In genomic region chr12:92049403-92049802, GRCh38 we compare ENCODE assay signal across 14 cellular contexts.
DNase-seq lines count a peak whose midpoint lies in the region; ATAC-seq, FAIRE-seq and TF ChIP-seq lines count a peak whose summit lies in the region.
"Had no signal": no experiment of that assay in that cellular context is flagged by ENCODE, and none has a peak within 500 bp of the region (broad histone marks: within the 10 kb centered on the region; RNA-seq: fewer than 3 reads in every experiment).

No MANE protein-coding gene starts in this region.

- no peak overlapping the region for H3K4me3 Mint-ChIP-seq in GM23338
- H3K4me3 Mint-ChIP-seq: activated CD8-positive, alpha-beta memory T cell treated with anti-CD3 and anti-CD28 coated beads, Interleukin-2, amount 10 ng/mL, durations not matched to agents 7 days and 5 days had no signal

- TF ChIP-seq RAD21 in HepG2 (CRISPR knock-in tag; IDR thresholded peaks at IDR 0.05): no peak

- no peak overlapping the region for H3K27ac ChIP-seq in HepG2 (ENCODE audit: extremely low read length, insufficient read depth, low read length)
- no peak overlapping the region for H3K27ac ChIP-seq in GM23338 (ENCODE audit: low read depth)
- no peak overlapping the region for H3K27ac ChIP-seq in right lobe of liver
- H3K27ac ChIP-seq: skin epidermis had no signal

- peaks cover 8% of the 10 kb centered on the region for H3K4me1 Mint-ChIP-seq in GM23338

- 0 out of 2 replicates have a peak, but pooled peaks cover 3% of the 10 kb centered on the region for H3K9me2 ChIP-seq in GM23338 (ENCODE audit: insufficient read depth)

- no peaks in the 10 kb centered on the region for H3F3A ChIP-seq in GM23338 (replicated peaks; ENCODE audit: low read depth)

- H3K9me3 ChIP-seq in HepG2 (ENCODE audit: low read length) (no peaks in the 10 kb centered on the region), right lobe of liver (no peaks in the 10 kb centered on the region)

- no peak for FAIRE-seq in HepG2 (lab: Jason Lieb, UNC)
- FAIRE-seq: A204.1 had no signal

- CTCF ChIA-PET in HepG2 (lab: Yijun Ruan, JAX; ENCODE audit: low intra/inter-chr PET ratio, low total read pairs): no interaction called here

- no peaks in the 10 kb centered on the region for H3K36me3 Mint-ChIP-seq in GM23338 (ENCODE audit: low read depth)

- TF ChIP-seq CTCF in HepG2 (CRISPR knock-in tag; IDR thresholded peaks at IDR 0.05): no peak
- TF ChIP-seq CTCF in GM23338 (conservative IDR thresholded peaks at IDR 0.05; ENCODE audit: low read depth in 2 of 2): no peak
- TF ChIP-seq CTCF in right lobe of liver (IDR thresholded peaks at IDR 0.05): no peak

- H3K27me3 Mint-ChIP-seq in GM23338 (ENCODE audit: insufficient read depth, low read depth, poor library complexity): no peaks in the 10 kb centered on the region
- H3K27me3 Mint-ChIP-seq: activated CD8-positive, alpha-beta memory T cell treated with anti-CD3 and anti-CD28 coated beads, Interleukin-2, amount 10 ng/mL, durations not matched to agents 7 days and 5 days; naive thymus-derived CD4-positive, alpha-beta T cell had no signal

- BruUV-seq in HepG2 (replicated peaks; lab: Mats Ljungman, UMichigan): no TSS peak

- peak; percentile 13 for ATAC-seq in left ventricle myocardium superior
- ATAC-seq in Right ventricle myocardium superior (ENCODE audit: poor library complexity): no peak
- peak; percentile 82 for ATAC-seq in HG02588 (IDR thresholded peaks at IDR 0.05; ENCODE audit: unreplicated experiment)
- peak; percentile 72 for ATAC-seq in HG03354 (IDR thresholded peaks at IDR 0.05; ENCODE audit: poor library complexity, severe bottlenecking, unreplicated experiment)
- ATAC-seq in HepG2: no peak
- no peak for ATAC-seq in GM23338
- ATAC-seq in right lobe of liver: no peak
- ATAC-seq: activated CD8-positive, alpha-beta memory T cell treated with anti-CD3 and anti-CD28 coated beads, Interleukin-2, amount 10 ng/mL, durations not matched to agents 7 days and 5 days; naive thymus-derived CD4-positive, alpha-beta T cell had no signal

- no peak for TF ChIP-seq POLR2A in HepG2 (IDR thresholded peaks at IDR 0.05; ENCODE audit: insufficient read depth in 1 of 2, low read depth in 2 of 2, low read length in 2 of 2)
- no peak for TF ChIP-seq POLR2A in right lobe of liver (IDR thresholded peaks at IDR 0.05)

- no peak overlapping the region for H2AFZ ChIP-seq in HepG2 (ENCODE audit: low read length)
- no peak overlapping the region for H2AFZ ChIP-seq in GM23338

- in situ Hi-C loops in HepG2 (cut with HindIII; ENCODE audit: extremely low pct_ligation_motif_present, low pct_unique_long_range_greater_than_20kb): no loop called here

- H4K20me1 ChIP-seq in HepG2 (ENCODE audit: insufficient read depth, low read length) (no peaks in the 10 kb centered on the region), GM23338 (replicated peaks; ENCODE audit: insufficient read depth) (no peaks in the 10 kb centered on the region)

- peaks cover 0 to 3% of the 10 kb centered on the region in 2 experiments; a peak in 1 of 5 replicates for H3K27me3 ChIP-seq in HepG2 (ENCODE audit: control insufficient read depth in 1 of 2, insufficient read depth in 2 of 2, low read length in 2 of 2)
- no peaks in the 10 kb centered on the region for H3K27me3 ChIP-seq in GM23338 (ENCODE audit: insufficient read depth)
- H3K27me3 ChIP-seq in right lobe of liver: no peaks in the 10 kb centered on the region

- no peak overlapping the region for H3K9ac ChIP-seq in HepG2 (ENCODE audit: insufficient read depth, low read depth, low read length)

- H3K79me2 ChIP-seq in HepG2 (ENCODE audit: insufficient read depth, low read length): no peaks in the 10 kb centered on the region
- no peaks in the 10 kb centered on the region for H3K79me2 ChIP-seq in GM23338 (replicated peaks; ENCODE audit: insufficient read depth)

- H3K4me2 ChIP-seq in HepG2 (ENCODE audit: low read depth, low read length): no peak overlapping the region
- no peak overlapping the region for H3K4me2 ChIP-seq in GM23338

- POLR2A ChIA-PET in HepG2 (lab: Yijun Ruan, JAX): interaction anchor here (1.1 kb wide), 1 partner anchor 96 kb away, joined by 5 read pairs; the partner anchor contains the start of gene BTG1

- peaks cover 6% of the 10 kb centered on the region; the same call in 2 of the 3 replicates for H3K9me3 Mint-ChIP-seq in GM23338

- H3K36me3 ChIP-seq in HepG2 (replicated peaks in 1 of 2; ENCODE audit: control insufficient read depth in 1 of 2, insufficient read depth in 2 of 2, low read length in 2 of 2): no peaks in the 10 kb centered on the region
- no peaks in the 10 kb centered on the region for H3K36me3 ChIP-seq in GM23338 (ENCODE audit: insufficient read depth)
- H3K36me3 ChIP-seq in right lobe of liver: no peaks in the 10 kb centered on the region

- no peak overlapping the region for H3K4me3 ChIP-seq in HepG2 (replicated peaks in 1 of 3; ENCODE audit: insufficient read depth in 1 of 3, low read depth in 2 of 3, low read length in 3 of 3)
- no peak overlapping the region for H3K4me3 ChIP-seq in GM23338
- H3K4me3 ChIP-seq in right lobe of liver: no peak overlapping the region
- H3K4me3 ChIP-seq: skin epidermis had no signal

- TF ChIP-seq EP300 in HepG2 (IDR thresholded peaks at IDR 0.05; ENCODE audit: low read depth in 2 of 2, low read length in 2 of 2) (no peak), HepG2 (CRISPR knock-in tag; IDR thresholded peaks at IDR 0.05; ENCODE audit: borderline replicate concordance) (no peak)

- H3K27ac Mint-ChIP-seq in GM23338: no peak overlapping the region
- H3K27ac Mint-ChIP-seq: activated CD8-positive, alpha-beta memory T cell treated with anti-CD3 and anti-CD28 coated beads, Interleukin-2, amount 10 ng/mL, durations not matched to agents 7 days and 5 days had no signal

- intact Hi-C loops in left ventricle myocardium superior (cut with micrococcal nuclease): no loop called here
- intact Hi-C loops in Right ventricle myocardium superior (cut with DNase I): no loop called here
- intact Hi-C loops in HepG2 (cut with micrococcal nuclease; ENCODE audit: unreplicated experiment): no loop called here
- intact Hi-C loops in right lobe of liver (cut with DNase I): no loop called here

- H3K4me1 ChIP-seq in HepG2 (ENCODE audit: insufficient read depth, low read length) (peaks cover 9% of the 10 kb centered on the region; the same call in 1 of the 2 replicates), GM23338 (ENCODE audit: insufficient read depth) (peaks cover 6% of the 10 kb centered on the region), right lobe of liver (no peaks in the 10 kb centered on the region)

- WGBS in HepG2 (ENCODE audit: low lambda C conversion rate): 35% methylated on average over 3 of the region's 3 CpGs
- 54% methylated on average over 3 of the region's 3 CpGs for WGBS in right lobe of liver (ENCODE audit: insufficient coverage, low coverage, low lambda C conversion rate, missing lambda C conversion rate)

- DNase-seq in left ventricle myocardium superior: no peak
- no peak for DNase-seq in Right ventricle myocardium superior
- no peak for DNase-seq in HepG2 (ENCODE audit: low spot score)
- no peak for DNase-seq in KG1 (lab: John Stamatoyannopoulos, UW)
- no peak for DNase-seq in GM23338 (ENCODE audit: low spot score)
- no peak for DNase-seq in right lobe of liver
- DNase-seq: activated CD8-positive, alpha-beta memory T cell treated with anti-CD3 and anti-CD28 coated beads, Interleukin-2, amount 10 ng/mL, durations not matched to agents 7 days and 5 days; DMS79; H7; naive thymus-derived CD4-positive, alpha-beta T cell had no signal

TF ChIP-seq in HepG2, 621 proteins besides CTCF, POLR2A, EP300 and RAD21 (continues in another document):
- TF ChIP-seq ZNF224 (CRISPR knock-in tag; IDR thresholded peaks at IDR 0.05): no peak
- TF ChIP-seq RBM22 (optimal IDR thresholded peaks at IDR 0.05; ENCODE audit: low read length): no peak
- no peak for TF ChIP-seq ZNF598 (CRISPR knock-in tag; IDR thresholded peaks at IDR 0.05; ENCODE audit: borderline replicate concordance)
- TF ChIP-seq SRSF9 (IDR thresholded peaks at IDR 0.05; ENCODE audit: borderline replicate concordance, insufficient read depth, low read depth, low read length, poor library complexity, severe bottlenecking): no peak
- TF ChIP-seq THAP11 (CRISPR knock-in tag; IDR thresholded peaks at IDR 0.05): no peak
- no peak for TF ChIP-seq ZNF552 (CRISPR knock-in tag; IDR thresholded peaks at IDR 0.05; ENCODE audit: borderline replicate concordance)

TF ChIP-seq in GM23338, 12 proteins besides CTCF, POLR2A, EP300 and RAD21 (continues in another document):
- TF ChIP-seq ZNF331 (CRISPR knock-in tag; IDR thresholded peaks at IDR 0.05; ENCODE audit: low read depth) (no peak), JUNB (IDR thresholded peaks at IDR 0.05; ENCODE audit: unreplicated experiment) (no peak), POLR2AphosphoS5 (IDR thresholded peaks at IDR 0.05; ENCODE audit: low read depth) (no peak), REST (IDR thresholded peaks at IDR 0.05; ENCODE audit: unreplicated experiment) (no peak), EZH2phosphoT487 (IDR thresholded peaks at IDR 0.05; ENCODE audit: unreplicated experiment) (no peak), ZNF114 (CRISPR knock-in tag; IDR thresholded peaks at IDR 0.05) (no peak)

Comparison
In these comparisons a context has a peak if more than half of its experiments do, and no peak if none do; other contexts are left out.
1. ATAC-seq: peak in left ventricle myocardium superior (single experiment), HG02588 (single experiment) and HG03354 (single experiment); none in Right ventricle myocardium superior (single experiment), HepG2 (single experiment), GM23338 (single experiment) and right lobe of liver (0 of 4).